9 cellular contexts compared by ENCODE assay signal in the genomic region with DNA sequence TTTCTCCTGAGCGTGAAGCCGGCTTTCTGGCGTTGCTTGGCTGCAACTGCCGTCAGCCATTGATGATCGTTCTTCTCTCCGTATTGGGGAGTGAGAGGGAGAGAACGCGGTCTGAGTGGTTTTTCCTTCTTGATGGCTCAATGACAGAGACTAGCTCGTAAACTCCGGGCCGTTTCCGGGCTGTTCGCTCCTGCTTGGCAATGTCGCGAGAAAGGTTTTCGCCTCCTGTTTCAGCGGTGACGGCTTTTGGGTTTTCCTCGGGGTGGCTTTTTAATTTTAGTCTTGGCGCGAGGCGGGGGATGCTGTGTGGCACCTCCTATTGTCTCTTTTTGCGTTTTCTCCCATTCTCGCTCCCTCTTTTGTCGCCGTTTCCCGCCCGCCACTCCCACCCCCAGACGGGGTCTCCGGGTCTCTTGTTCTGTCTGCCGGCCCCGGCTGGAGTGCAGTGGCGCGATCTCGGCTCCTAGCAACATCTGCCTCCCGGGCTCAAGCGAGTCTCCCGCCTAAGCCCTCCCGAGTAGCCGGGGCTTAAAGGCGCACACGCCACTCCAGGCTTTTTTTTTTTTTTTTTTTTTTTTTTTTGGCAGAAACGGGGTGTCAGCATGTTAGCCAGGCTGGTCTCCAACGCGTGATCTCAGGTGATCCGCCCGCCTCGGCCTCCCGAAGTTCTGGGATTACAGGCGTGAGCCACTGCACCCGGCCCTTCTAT. TPM values are rescaled to one million over a fixed set of nuclear protein-coding genes. Genes with fewer than 3 reads are reported as not detected.
DNase-seq lines count a peak whose midpoint lies in the region; ATAC-seq, FAIRE-seq and TF ChIP-seq lines count a peak whose summit lies in the region.
"Not testable (repeated sequence)": the region's sequence is repeated elsewhere in the genome, so short reads cannot be mapped to it uniquely, and the experiment has no call there.
"Had no signal": no experiment of that assay in that cellular context is flagged by ENCODE, and none has a peak within 500 bp of the region (broad histone marks: within the 10 kb centered on the region; RNA-seq: fewer than 3 reads in every experiment).

No MANE protein-coding gene starts in this region.

- not testable (repeated sequence) for H3K27me3 ChIP-seq in heart right ventricle, ovary

- not testable (repeated sequence) for H3K9me3 ChIP-seq in A549, heart right ventricle, ovary

- not testable (repeated sequence) for H3K27ac ChIP-seq in A549
- peak overlapping the region in 5 of 10 donors; percentile 60 to 78 (median 67) for H3K27ac ChIP-seq in heart right ventricle
- peak overlapping the region in 1 of 2 donors; percentile 66 for H3K27ac ChIP-seq in ovary

- POLR2A ChIA-PET in A549 (lab: Yijun Ruan, JAX); activated B cell treated with CpG ODN at 0.5 μM for 24 hours (lab: Charles Lee); activated naive CD8-positive, alpha-beta T cell treated with anti-CD3 and anti-CD28 coated beads, Interleukin-2, amount 10 ng/mL, durations not matched to agents 7 days and 5 days (lab: Charles Lee): not testable (repeated sequence)

- not testable (repeated sequence) for H3K4me3 Mint-ChIP-seq in activated B cell treated with CpG ODN at 0.5 μM for 24 hours; activated naive CD8-positive, alpha-beta T cell treated with anti-CD3 and anti-CD28 coated beads, Interleukin-2, amount 10 ng/mL, durations not matched to agents 7 days and 5 days

- not testable (repeated sequence) for FAIRE-seq in A549 (lab: Jason Lieb, UNC)

- not testable (repeated sequence) for DNase-seq in A549 (ENCODE audit: low read depth in 1 of 2, low spot score in 1 of 2); activated B cell treated with CpG ODN at 0.5 μM for 24 hours
- DNase-seq in activated naive CD8-positive, alpha-beta T cell treated with anti-CD3 and anti-CD28 coated beads, Interleukin-2, amount 10 ng/mL, durations not matched to agents 7 days and 5 days: peak; percentile 67
- DNase-seq in heart right ventricle (peak; percentile 14 to 65), ovary (peak; percentile 49 to 80 (median 67))

- not testable (repeated sequence) for H3K36me3 Mint-ChIP-seq in activated B cell treated with CpG ODN at 0.5 μM for 24 hours (ENCODE audit: low read depth); activated naive CD8-positive, alpha-beta T cell treated with anti-CD3 and anti-CD28 coated beads, Interleukin-2, amount 10 ng/mL, durations not matched to agents 7 days and 5 days

- H3K4me1 ChIP-seq in A549; heart right ventricle; ovary (ENCODE audit: insufficient read depth): not testable (repeated sequence)

- CTCF ChIA-PET in A549 (lab: Yijun Ruan, JAX); activated B cell treated with CpG ODN at 0.5 μM for 24 hours (lab: Charles Lee): not testable (repeated sequence)

- not testable (repeated sequence) for TF ChIP-seq CTCF in A549 (IDR thresholded peaks at IDR 0.05); activated B cell treated with CpG ODN at 0.5 μM for 24 hours (IDR thresholded peaks at IDR 0.05); heart right ventricle (IDR thresholded peaks at IDR 0.05); ovary (IDR thresholded peaks at IDR 0.05)

- H3K4me3 ChIP-seq in A549, ovary: not testable (repeated sequence)
- peak overlapping the region in 3 of 10 donors; percentile 29 to 41 (median 34) for H3K4me3 ChIP-seq in heart right ventricle

- H3K4me2 ChIP-seq in A549: not testable (repeated sequence)

- under 1% methylated on average over 24 of the region's 51 CpGs for WGBS in A549 (ENCODE audit: missing lambda C conversion rate)
- 0 to 1% methylated on average over 17 to 22 of the region's 51 CpGs for WGBS in heart right ventricle, 2 donors
- 0% methylated on average over 1 to 18 of the region's 51 CpGs; no CpG with 5 or more reads in 1 of the 3 donors for WGBS in ovary, 3 donors

- not testable (repeated sequence) for H3K4me1 Mint-ChIP-seq in activated B cell treated with CpG ODN at 0.5 μM for 24 hours; activated naive CD8-positive, alpha-beta T cell treated with anti-CD3 and anti-CD28 coated beads, Interleukin-2, amount 10 ng/mL, durations not matched to agents 7 days and 5 days

- H3K9me3 Mint-ChIP-seq in activated B cell treated with CpG ODN at 0.5 μM for 24 hours; activated naive CD8-positive, alpha-beta T cell treated with anti-CD3 and anti-CD28 coated beads, Interleukin-2, amount 10 ng/mL, durations not matched to agents 7 days and 5 days: not testable (repeated sequence)

- peak; percentile 78 to 82 for ATAC-seq in A549
- ATAC-seq in GM19023 (IDR thresholded peaks at IDR 0.05; ENCODE audit: unreplicated experiment): peak; percentile 47
- ATAC-seq in GM21825 (IDR thresholded peaks at IDR 0.05; ENCODE audit: unreplicated experiment): peak; percentile 24
- ATAC-seq in HG03342 (IDR thresholded peaks at IDR 0.05; ENCODE audit: unreplicated experiment): peak; percentile 32
- ATAC-seq in activated B cell treated with CpG ODN at 0.5 μM for 24 hours (ENCODE audit: low read depth): peak; percentile 51
- peak; percentile 31 for ATAC-seq in activated naive CD8-positive, alpha-beta T cell treated with anti-CD3 and anti-CD28 coated beads, Interleukin-2, amount 10 ng/mL, durations not matched to agents 7 days and 5 days (ENCODE audit: low read depth)
- peak in 6 of 8 donors; percentile 22 to 77 (median 40) for ATAC-seq in heart right ventricle

- intact Hi-C loops in activated B cell treated with CpG ODN at 0.5 μM for 24 hours (cut with micrococcal nuclease); heart right ventricle (cut with DNase I); ovary (cut with DNase I): not testable (repeated sequence)

- not testable (repeated sequence) for TF ChIP-seq RAD21 in A549 (conservative IDR thresholded peaks at IDR 0.05 in 1 of 2, IDR thresholded peaks at IDR 0.05 in 1 of 2)

- H3K36me3 ChIP-seq in heart right ventricle, ovary: not testable (repeated sequence)

- H3K27ac Mint-ChIP-seq in activated B cell treated with CpG ODN at 0.5 μM for 24 hours; activated naive CD8-positive, alpha-beta T cell treated with anti-CD3 and anti-CD28 coated beads, Interleukin-2, amount 10 ng/mL, durations not matched to agents 7 days and 5 days: not testable (repeated sequence)

- 0 out of 2 replicates have a peak, but pooled peaks have one; percentile 12 for TF ChIP-seq POLR2A in A549 (IDR thresholded peaks at IDR 0.05; ENCODE audit: low read length)
- not testable (repeated sequence) for TF ChIP-seq POLR2A in ovary (IDR thresholded peaks at IDR 0.05)

- not testable (repeated sequence) for TF ChIP-seq EP300 in A549 (IDR thresholded peaks at IDR 0.05); ovary (IDR thresholded peaks at IDR 0.05)

- not testable (repeated sequence) for H3K27me3 Mint-ChIP-seq in activated B cell treated with CpG ODN at 0.5 μM for 24 hours; activated naive CD8-positive, alpha-beta T cell treated with anti-CD3 and anti-CD28 coated beads, Interleukin-2, amount 10 ng/mL, durations not matched to agents 7 days and 5 days

RNA-seq across cellular contexts. Expression of gene GRAP, which starts 15.4 kb away (rescaled TPM):
- polyA plus RNA-seq in A549 (2011; rRNA removed) (0.19 and 0.25 TPM in 2 replicates), A549 (2017; fragmentation: RNase III; extraction: RNeasy Plus Mini Kit Qiagen cat#74134 plus additional on column Dnase treatment) (0.17 to 0.31 TPM (median 0.19 TPM) in 3 replicates), heart right ventricle (1 to 10 TPM; 2.6 to 3.7 TPM), ovary (1 to 10 TPM; 1.9 to 7.2 TPM)
- polyA plus RNA-seq in A549 (2012; cell fraction: cytosol; rRNA removed): 0.15 and 0.19 TPM in 2 replicates
- 0.43 and 0.60 TPM in 2 replicates for polyA plus RNA-seq in A549 (2012; cell fraction: nucleus; rRNA removed)
- 0.08 and 0.24 TPM in 2 replicates for polyA minus RNA-seq in A549 (2011; rRNA and poly(A)+ RNA removed)
- total RNA-seq in activated B cell treated with CpG ODN at 0.5 μM for 24 hours (31.5 and 39.2 TPM in 2 replicates), heart right ventricle (1 to 10 TPM in 9 of 10 donors, under 1 TPM in 1; 0.99 to 3.6 (median 2.2) TPM), ovary (1 to 10 TPM in 6 of 7 donors, under 1 TPM in 1; 0.61 to 5.7 (median 2.5) TPM)
- total RNA-seq in activated naive CD8-positive, alpha-beta T cell treated with anti-CD3 and anti-CD28 coated beads, Interleukin-2, amount 10 ng/mL, durations not matched to agents 7 days and 5 days: 10 to 100 TPM; 27.7 to 30.3 TPM
- total RNA-seq: fibroblast of lung had no signal

RNA-seq across cellular contexts. Expression of gene FAM83G, which starts 57.6 kb away (rescaled TPM):
- polyA plus RNA-seq in A549 (2011; rRNA removed): 11.0 and 12.8 TPM in 2 replicates
- polyA plus RNA-seq in A549 (2012; cell fraction: cytosol; rRNA removed): 11.1 and 15.8 TPM in 2 replicates
- polyA plus RNA-seq in A549 (2012; cell fraction: nucleus; rRNA removed): 38.5 and 42.5 TPM in 2 replicates
- 19.8 to 22.0 TPM (median 20.5 TPM) in 3 replicates for polyA plus RNA-seq in A549 (2017; fragmentation: RNase III; extraction: RNeasy Plus Mini Kit Qiagen cat#74134 plus additional on column Dnase treatment)
- 18.1 and 22.7 TPM in 2 replicates for polyA minus RNA-seq in A549 (2011; rRNA and poly(A)+ RNA removed)
- 13.3 and 13.9 TPM in 2 replicates for total RNA-seq in activated B cell treated with CpG ODN at 0.5 μM for 24 hours
- 1 to 10 TPM; 7.1 to 8.3 TPM for total RNA-seq in activated naive CD8-positive, alpha-beta T cell treated with anti-CD3 and anti-CD28 coated beads, Interleukin-2, amount 10 ng/mL, durations not matched to agents 7 days and 5 days
- 1 to 10 TPM in 9 of 10 donors, under 1 TPM in 1; 0.96 to 4.0 (median 1.7) TPM for total RNA-seq in heart right ventricle
- polyA plus RNA-seq in heart right ventricle: 1 to 10 TPM; 1.1 to 5.5 TPM
- total RNA-seq in ovary: 1 to 10 TPM; 2.1 to 5.1 (median 2.6) TPM
- 1 to 10 TPM in 1 of 2 donors, under 1 TPM in 1; 0.93 to 1.3 TPM for polyA plus RNA-seq in ovary

Comparison
In these comparisons a context has a peak if more than half of its experiments do, and no peak if none do; other contexts are left out.
1. ATAC-seq: peak in every context shown above with its lines; median percentile 80 in A549; 51 in activated B cell treated with CpG ODN at 0.5 μM for 24 hours; 47 in GM19023; 40 in heart right ventricle; 32 in HG03342; 31 in activated naive CD8-positive, alpha-beta T cell treated with anti-CD3 and anti-CD28 coated beads, Interleukin-2, amount 10 ng/mL, durations not matched to agents 7 days and 5 days; 24 in GM21825.